In genomic region chr6:10460096-10460495, GRCh38 we compare ENCODE assay signal across 11 cellular contexts. TPM values are rescaled to one million over a fixed set of nuclear protein-coding genes. Genes with fewer than 3 reads are reported as not detected.
DNase-seq lines count a peak whose midpoint lies in the region; ATAC-seq, FAIRE-seq and TF ChIP-seq lines count a peak whose summit lies in the region.
"Had no signal": no experiment of that assay in that cellular context is flagged by ENCODE, and none has a peak within 500 bp of the region (broad histone marks: within the 10 kb centered on the region; RNA-seq: fewer than 3 reads in every experiment).

No MANE protein-coding gene starts in this region.

- no peak for TF ChIP-seq EP300 in gastroesophageal sphincter (IDR thresholded peaks at IDR 0.05)

- H3K9me3 Mint-ChIP-seq in progenitor cell of endocrine pancreas (ENCODE audit: low read depth), result no peaks in the 10 kb centered on the region

- 73% methylated on average over 4 of the region's 5 CpGs; no CpG with 5 or more reads in 1 of the 2 donors for WGBS in gastroesophageal sphincter (ENCODE audit: low coverage in 1 of 2), 2 donors

- ATAC-seq in GM19397 (IDR thresholded peaks at IDR 0.05; ENCODE audit: unreplicated experiment) (peak; percentile 92), HG02870 (IDR thresholded peaks at IDR 0.05; ENCODE audit: unreplicated experiment) (peak; percentile 92), HG03565 (IDR thresholded peaks at IDR 0.05; ENCODE audit: unreplicated experiment) (peak; percentile 95), gastroesophageal sphincter (no peak)

- peaks cover 22% of the 10 kb centered on the region for H3K27me3 ChIP-seq in gastroesophageal sphincter

- no peaks in the 10 kb centered on the region for H3K4me1 ChIP-seq in gastroesophageal sphincter

- FAIRE-seq in GM12891 (lab: Jason Lieb, UNC), result peak; percentile 88

- H3K4me3 Mint-ChIP-seq in progenitor cell of endocrine pancreas (ENCODE audit: low read depth), result no peak overlapping the region

- H3K36me3 Mint-ChIP-seq in progenitor cell of endocrine pancreas (ENCODE audit: insufficient read depth), result no peaks in the 10 kb centered on the region

- TF ChIP-seq CTCF in progenitor cell of endocrine pancreas (IDR thresholded peaks at IDR 0.05; ENCODE audit: unreplicated experiment) (no peak), gastroesophageal sphincter (IDR thresholded peaks at IDR 0.05) (no peak)

- no peaks in the 10 kb centered on the region for H3K36me3 ChIP-seq in gastroesophageal sphincter

- H3K27me3 Mint-ChIP-seq in progenitor cell of endocrine pancreas, result peaks cover 17% of the 10 kb centered on the region

- no peaks in the 10 kb centered on the region for H3K9me3 ChIP-seq in gastroesophageal sphincter

- H3K4me3 ChIP-seq in gastroesophageal sphincter, result no peak overlapping the region

- H3K4me1 Mint-ChIP-seq in progenitor cell of endocrine pancreas (ENCODE audit: low read depth), result no peaks in the 10 kb centered on the region

- DNase-seq in GM12891 (ENCODE audit: insufficient read length, low spot score) (peak; percentile 41), progenitor cell of endocrine pancreas (ENCODE audit: low spot score, unreplicated experiment) (no peak), hypothalamus (lab: John Stamatoyannopoulos, UW) (no peak)
- DNase-seq in activated CD4-positive, CD25-positive, alpha-beta regulatory T cell (lab: John Stamatoyannopoulos, UW), result no peak
- DNase-seq: activated CD8-positive, alpha-beta memory T cell treated with anti-CD3 and anti-CD28 coated beads, Interleukin-2, amount 50 U/mL, for 48 hours; GDM1 had no signal

- H3K27ac ChIP-seq in gastroesophageal sphincter, result no peak overlapping the region
- H3K27ac ChIP-seq: epithelial cell of prostate had no signal

- no peak overlapping the region for H3K27ac Mint-ChIP-seq in progenitor cell of endocrine pancreas

- TF ChIP-seq POLR2A in GM12891 (IDR thresholded peaks at IDR 0.05; ENCODE audit: low read depth, low read length) (no peak), gastroesophageal sphincter (IDR thresholded peaks at IDR 0.05) (no peak)

TF ChIP-seq in GM12891, 5 proteins besides CTCF, POLR2A, EP300 and RAD21:
- TF ChIP-seq SPI1 (IDR thresholded peaks at IDR 0.05; ENCODE audit: low read depth, low read length), result peak; percentile 99
- no peak for TF ChIP-seq TAF1 (IDR thresholded peaks at IDR 0.05; ENCODE audit: low read depth, low read length)
- no peak for TF ChIP-seq PAX5 (IDR thresholded peaks at IDR 0.05; ENCODE audit: insufficient read depth, low read length, severe bottlenecking)
- no peak for TF ChIP-seq POLR2AphosphoS5 (IDR thresholded peaks at IDR 0.05; ENCODE audit: low read depth, low read length)
- TF ChIP-seq POU2F2 (IDR thresholded peaks at IDR 0.05; ENCODE audit: low read depth, low read length), result peak; percentile 82

RNA-seq across cellular contexts. Expression of gene TFAP2A, which starts 45.2 kb away (rescaled TPM):
- 0.30 TPM for polyA plus RNA-seq in GM12891 (2012; ENCODE audit: low read depth, missing spikeins)
- total RNA-seq in progenitor cell of endocrine pancreas (4.7 and 10.0 TPM in 2 replicates), gastroesophageal sphincter (1 to 10 TPM in 1 of 4 donors, under 1 TPM in 2, not detected in 1; 0.31 to 4.6 (median 0.42) TPM)
